22 cellular contexts compared by ENCODE assay signal in the genomic region with DNA sequence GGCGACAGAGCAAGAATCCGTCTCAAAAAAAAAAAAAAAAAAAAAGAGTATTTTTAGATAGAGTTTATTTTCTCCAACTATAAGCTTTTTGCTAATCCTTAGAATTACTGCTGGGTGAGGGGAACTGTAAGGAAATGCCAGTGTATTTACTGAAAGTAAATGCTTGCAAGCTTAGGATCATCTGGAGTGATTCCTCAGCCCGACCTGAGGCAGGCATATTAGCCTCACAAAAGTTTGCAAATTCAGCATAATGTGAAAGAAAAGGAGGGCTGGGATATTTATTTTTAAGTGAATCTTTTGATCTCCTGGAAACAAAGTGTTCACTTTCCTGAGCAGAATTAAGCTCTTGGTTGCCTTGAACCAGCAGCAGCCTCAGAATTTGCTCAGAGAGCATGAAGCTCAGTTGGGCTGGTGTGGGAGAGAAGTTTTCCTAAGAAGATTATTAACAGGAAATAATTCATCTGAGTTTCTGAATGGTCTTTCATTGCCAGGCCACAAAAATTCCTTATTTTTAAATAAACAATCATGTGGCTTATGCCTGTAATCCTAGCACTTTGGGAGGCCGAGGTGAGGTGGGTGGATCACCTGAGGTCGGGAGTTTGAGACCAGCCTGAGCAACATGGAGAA. TPM values are rescaled to one million over a fixed set of nuclear protein-coding genes. Genes with fewer than 3 reads are reported as not detected.
DNase-seq lines count a peak whose midpoint lies in the region; ATAC-seq, FAIRE-seq and TF ChIP-seq lines count a peak whose summit lies in the region.
"Had no signal": no experiment of that assay in that cellular context is flagged by ENCODE, and none has a peak within 500 bp of the region (broad histone marks: within the 10 kb centered on the region; RNA-seq: fewer than 3 reads in every experiment).

No MANE protein-coding gene starts in this region.

- peaks cover 3% of the 10 kb centered on the region for H3K9me3 Mint-ChIP-seq in Calu3 (ENCODE audit: low read depth, unreplicated experiment)

- no TSS peak for BruUV-seq in Calu3 (replicated peaks; lab: Mats Ljungman, UMichigan)

- H3K27ac Mint-ChIP-seq in Calu3 (ENCODE audit: unreplicated experiment) = no peak overlapping the region
- H3K27ac Mint-ChIP-seq: activated CD8-positive, alpha-beta T cell treated with anti-CD3 and anti-CD28 coated beads for 36 hours had no signal

- CTCF ChIA-PET in Calu3 (lab: Charles Lee) = interaction anchor here (0.6 to 1.3 kb wide), 5 partner anchors 9 to 93 kb away, joined by 3 to 5 read pairs (median 3); no protein-coding TSS in a partner anchor

- H3K4me3 Mint-ChIP-seq in Calu3 (ENCODE audit: low read depth, unreplicated experiment) = no peak overlapping the region
- H3K4me3 Mint-ChIP-seq: activated CD8-positive, alpha-beta T cell treated with anti-CD3 and anti-CD28 coated beads for 36 hours; activated T-cell treated with anti-CD3 and anti-CD28 coated beads, Interleukin-2, amount 50 U/mL, for 4 hours; CD8-positive, alpha-beta memory T cell had no signal

- no peak for ATAC-seq in GM19467 (IDR thresholded peaks at IDR 0.05; ENCODE audit: unreplicated experiment)
- ATAC-seq: activated CD8-positive, alpha-beta T cell treated with anti-CD3 and anti-CD28 coated beads for 36 hours; activated T-cell treated with anti-CD3 and anti-CD28 coated beads, Interleukin-2, amount 50 U/mL, for 4 hours; right cardiac atrium had no signal

- TF ChIP-seq CTCF in bronchial epithelial cell (IDR thresholded peaks at IDR 0.05; ENCODE audit: insufficient read depth, low read length, severe bottlenecking) = no peak
- TF ChIP-seq CTCF in Calu3 (IDR thresholded peaks at IDR 0.05; ENCODE audit: unreplicated experiment) = no peak

- no peaks in the 10 kb centered on the region for H3K36me3 ChIP-seq in bronchial epithelial cell (ENCODE audit: control insufficient read depth, insufficient read depth, low read length)
- H3K36me3 ChIP-seq: breast epithelium, Peyer's patch, thoracic aorta had no signal

- DNase-seq in AG20443 (ENCODE audit: low spot score) (peak; percentile 50), LHCN-M2 (ENCODE audit: low read depth) (peak; percentile 46), bronchial epithelial cell (ENCODE audit: low read depth) (peak; percentile 33), kidney glomerular epithelial cell (lab: John Stamatoyannopoulos, UW) (peak; percentile 45), Calu3 (no peak), SIG-M5 (lab: John Stamatoyannopoulos, UW) (no peak), CD1c-positive myeloid dendritic cell (ENCODE audit: extremely low spot score) (no peak)
- DNase-seq: activated CD4-positive, CD25-positive, alpha-beta regulatory T cell; activated CD8-positive, alpha-beta T cell treated with anti-CD3 and anti-CD28 coated beads for 36 hours; activated naive CD4-positive, alpha-beta T cell treated with anti-CD3 and anti-CD28 coated beads, Interleukin-2, amount 50 U/mL, for 16 hours; activated T-cell treated with anti-CD3 and anti-CD28 coated beads, Interleukin-2, amount 50 U/mL, for 4 hours; CD8-positive, alpha-beta memory T cell; DMS79 treated with DMSO at 0.1 percent for 48 hours; glutamatergic neuron; nucleus accumbens; Peyer's patch; right cardiac atrium; SK-N-SH had no signal

- no peaks in the 10 kb centered on the region for H3K36me3 Mint-ChIP-seq in Calu3 (ENCODE audit: insufficient read depth, unreplicated experiment)

- no peak overlapping the region for H3K4me3 ChIP-seq in bronchial epithelial cell (ENCODE audit: low read depth, low read length)
- H3K4me3 ChIP-seq: breast epithelium, Peyer's patch, thoracic aorta had no signal

- FAIRE-seq in bronchial epithelial cell (lab: Jason Lieb, UNC) = no peak
- FAIRE-seq: GM18507 had no signal

- H3K4me1 Mint-ChIP-seq in Calu3 (ENCODE audit: low read depth, unreplicated experiment) = no peaks in the 10 kb centered on the region

- no peaks in the 10 kb centered on the region for H3K27me3 Mint-ChIP-seq in Calu3 (ENCODE audit: unreplicated experiment)

- no peaks in the 10 kb centered on the region for H3K27me3 ChIP-seq in bronchial epithelial cell (ENCODE audit: control insufficient read depth, insufficient read depth, low read length)
- H3K27me3 ChIP-seq: breast epithelium, Peyer's patch had no signal

- intact Hi-C loops in Calu3 (cut with micrococcal nuclease; ENCODE audit: unreplicated experiment) = no loop called here

RNA-seq across cellular contexts. Expression of a gene that starts 24.7 kb away (rescaled TPM):
- total RNA-seq in LHCN-M2 (2014; rRNA removed) (9.4 and 12.1 TPM in 2 replicates), bronchial epithelial cell (2.1 and 3.2 TPM in 2 replicates), Calu3 (2022) (33.8 and 35.9 TPM in 2 replicates)
- 2.4 TPM for polyA plus RNA-seq in LHCN-M2 (2012)

Comparison
In these comparisons a context has a peak if more than half of its experiments do, and no peak if none do; other contexts are left out.
1. DNase-seq: peak in AG20443 (single experiment), LHCN-M2 (single experiment), bronchial epithelial cell (single experiment) and kidney glomerular epithelial cell (single experiment); none in Calu3 (single experiment), SIG-M5 (single experiment) and CD1c-positive myeloid dendritic cell (single experiment).